ENCODE assay signal across 13 cellular contexts in genomic region chr5:139468421-139468931, GRCh38. TPM values are rescaled to one million over a fixed set of nuclear protein-coding genes. Genes with fewer than 3 reads are reported as not detected.
DNase-seq lines count a peak whose midpoint lies in the region; ATAC-seq and TF ChIP-seq lines count a peak whose summit lies in the region.
"Had no signal": no experiment of that assay in that cellular context is flagged by ENCODE, and none has a peak within 500 bp of the region (broad histone marks: within the 10 kb centered on the region; RNA-seq: fewer than 3 reads in every experiment).

No MANE protein-coding gene starts in this region.

- CTCF ChIA-PET in WTC11 (lab: Charles Lee) = interaction anchor here (1.0 kb wide), 1 partner anchor 46 kb away, joined by 3 read pairs; no protein-coding TSS in a partner anchor

- H3K27ac Mint-ChIP-seq in WTC11 = peak overlapping the region; percentile 36; the same call in 1 of the 2 replicates

- POLR2A ChIA-PET in WTC11 (lab: Charles Lee) = no interaction called here

- peak overlapping the region in 9 of 11 experiments; percentile 12 to 66 (median 44); a peak in 13 of 22 replicates for H3K27ac ChIP-seq in BLaER1 treated with 17β-estradiol and CSF1 and Interleukin-3, amounts not matched to agents 10 nM and 100 nM
- H3K27ac ChIP-seq in left lung = peak overlapping the region in 1 of 2 donors; percentile 57
- H3K27ac ChIP-seq: right atrium auricular region, SK-N-MC had no signal

- no peaks in the 10 kb centered on the region for H3K9me3 ChIP-seq in BLaER1 treated with 17β-estradiol and CSF1 and Interleukin-3, amounts not matched to agents 10 nM and 100 nM (replicated peaks in 1 of 11)
- no peaks in the 10 kb centered on the region for H3K9me3 ChIP-seq in left lung
- H3K9me3 ChIP-seq: right atrium auricular region had no signal

- H3K27me3 ChIP-seq in BLaER1 treated with 17β-estradiol and CSF1 and Interleukin-3, amounts not matched to agents 10 nM and 100 nM = no peaks in the 10 kb centered on the region
- H3K27me3 ChIP-seq in left lung = no peaks in the 10 kb centered on the region
- H3K27me3 ChIP-seq: right atrium auricular region had no signal

- DNase-seq in HCEC 1CT = peak; percentile 15
- DNase-seq in WTC11 (ENCODE audit: low spot score) = peak; percentile 45
- DNase-seq in left lung = peak in 1 of 2 donors; percentile 47
- no peak for DNase-seq in activated effector memory CD4-positive, alpha-beta T cell treated with Interleukin-2 at 50 U/mL for 16 hours
- no peak for DNase-seq in occipital lobe (lab: John Stamatoyannopoulos, UW)
- DNase-seq in globus pallidus (ENCODE audit: low spot score) = no peak
- DNase-seq: activated gamma-delta T cell, NCI-H187 had no signal

- H4K20me1 ChIP-seq in BLaER1 treated with 17β-estradiol and CSF1 and Interleukin-3, amounts not matched to agents 10 nM and 100 nM = no peaks in the 10 kb centered on the region

- H3K4me1 ChIP-seq in BLaER1 treated with 17β-estradiol and CSF1 and Interleukin-3, amounts not matched to agents 10 nM and 100 nM = peaks cover 45 to 65% (median 55%) of the 10 kb centered on the region in 10 experiments
- peaks cover 0 to 56% of the 10 kb centered on the region in 2 donors for H3K4me1 ChIP-seq in left lung

- no peaks in the 10 kb centered on the region for H3K36me3 Mint-ChIP-seq in WTC11

- H3K36me3 ChIP-seq in BLaER1 treated with 17β-estradiol and CSF1 and Interleukin-3, amounts not matched to agents 10 nM and 100 nM = no peaks in the 10 kb centered on the region
- H3K36me3 ChIP-seq in left lung = no peaks in the 10 kb centered on the region
- H3K36me3 ChIP-seq: right atrium auricular region had no signal

- H3K4me2 ChIP-seq in BLaER1 treated with 17β-estradiol and CSF1 and Interleukin-3, amounts not matched to agents 10 nM and 100 nM = peak overlapping the region; percentile 29 to 100 (median 93); a peak in 21 of 22 replicates

- H3K4me3 Mint-ChIP-seq in WTC11 = no peak overlapping the region

- ATAC-seq in WTC11 (peak; percentile 72), left lung (peak; percentile 57), GM21576 (IDR thresholded peaks at IDR 0.05; ENCODE audit: unreplicated experiment) (no peak)

- H3K27me3 Mint-ChIP-seq in WTC11 (ENCODE audit: low read depth) = peaks cover 4% of the 10 kb centered on the region; the same call in 1 of the 2 replicates

- H3K9me3 Mint-ChIP-seq in WTC11 = no peaks in the 10 kb centered on the region

- no peak overlapping the region for H3K4me3 ChIP-seq in BLaER1 treated with 17β-estradiol and CSF1 and Interleukin-3, amounts not matched to agents 10 nM and 100 nM
- no peak overlapping the region for H3K4me3 ChIP-seq in left lung
- H3K4me3 ChIP-seq: right atrium auricular region, SK-N-MC had no signal

- intact Hi-C loops in left lung (cut with DNase I) = no loop called here

- TF ChIP-seq CTCF in WTC11 (IDR thresholded peaks at IDR 0.05) (no peak), left lung (IDR thresholded peaks at IDR 0.05) (no peak)

- H3K9ac ChIP-seq in BLaER1 treated with 17β-estradiol and CSF1 and Interleukin-3, amounts not matched to agents 10 nM and 100 nM = peak overlapping the region in 6 of 11 experiments; percentile 2 to 53 (median 38); a peak in 10 of 22 replicates

- H3K4me1 Mint-ChIP-seq in WTC11 = peaks cover 27% of the 10 kb centered on the region

TF ChIP-seq in WTC11, 78 proteins besides CTCF, POLR2A, EP300 and RAD21:
- no peak for TF ChIP-seq SP1 (CRISPR knock-in tag; conservative IDR thresholded peaks at IDR 0.05)
- TF ChIP-seq ETV6 (CRISPR knock-in tag; IDR thresholded peaks at IDR 0.05) = no peak
- TF ChIP-seq MLX (CRISPR knock-in tag; IDR thresholded peaks at IDR 0.05) = no peak
- TF ChIP-seq, protein P1, sequence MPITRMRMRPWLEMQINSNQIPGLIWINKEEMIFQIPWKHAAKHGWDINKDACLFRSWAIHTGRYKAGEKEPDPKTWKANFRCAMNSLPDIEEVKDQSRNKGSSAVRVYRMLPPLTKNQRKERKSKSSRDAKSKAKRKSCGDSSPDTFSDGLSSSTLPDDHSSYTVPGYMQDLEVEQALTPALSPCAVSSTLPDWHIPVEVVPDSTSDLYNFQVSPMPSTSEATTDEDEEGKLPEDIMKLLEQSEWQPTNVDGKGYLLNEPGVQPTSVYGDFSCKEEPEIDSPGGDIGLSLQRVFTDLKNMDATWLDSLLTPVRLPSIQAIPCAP (CRISPR knock-in tag; IDR thresholded peaks at IDR 0.05) = no peak
- no peak for TF ChIP-seq USF1 (CRISPR knock-in tag; IDR thresholded peaks at IDR 0.05)
- TF ChIP-seq RELA (CRISPR knock-in tag; IDR thresholded peaks at IDR 0.05; ENCODE audit: borderline replicate concordance) = no peak

RNA-seq across cellular contexts. Expression of gene SMIM33, which starts 2.3 kb away (rescaled TPM):
- not detected in 3 replicates for total RNA-seq in WTC11 (2021)
- total RNA-seq in left lung = not detected
- total RNA-seq in occipital lobe = not detected
- total RNA-seq: Daoy, right atrium auricular region had no signal

RNA-seq across cellular contexts. Expression of gene ECSCR, which starts 5.9 kb away (rescaled TPM):
- total RNA-seq in WTC11 (2021) (1.8 to 2.7 TPM (median 2.3 TPM) in 3 replicates), left lung (10 to 100 TPM; 25.4 to 48.9 TPM), occipital lobe (5.5 TPM)

RNA-seq across cellular contexts. Expression of gene STING1, which starts 14.1 kb away (rescaled TPM):
- 0.37 to 1.6 TPM (median 0.64 TPM) in 3 replicates for total RNA-seq in WTC11 (2021)
- total RNA-seq in left lung = 100 to 1,000 TPM in 1 of 2 donors, 10 to 100 TPM in 1; 100.0 to 105 TPM
- 3.6 TPM for total RNA-seq in occipital lobe

RNA-seq across cellular contexts. Expression of gene DNAJC18, which starts 29.2 kb away (rescaled TPM):
- 23.7 to 29.1 TPM (median 28.9 TPM) in 3 replicates for total RNA-seq in WTC11 (2021)
- total RNA-seq in left lung = 10 to 100 TPM; 10.0 to 13.2 TPM
- total RNA-seq in occipital lobe = 46.6 TPM

Comparison
In these comparisons a context has a peak if more than half of its experiments do, and no peak if none do; other contexts are left out.
1. DNase-seq: peak in HCEC 1CT (single experiment) and WTC11 (single experiment); none in activated effector memory CD4-positive, alpha-beta T cell treated with Interleukin-2 at 50 U/mL for 16 hours (single experiment), occipital lobe (single experiment) and globus pallidus (single experiment).
2. RNA of gene STING1, which starts 14.1 kb away (total RNA-seq): 100.0 to 105 TPM in left lung; 3.6 TPM in occipital lobe (single experiment) and 0.37 to 1.6 TPM in WTC11; every median in the first group is over 10 times any median in the second.